8 cellular contexts compared by ENCODE assay signal in the genomic region with DNA sequence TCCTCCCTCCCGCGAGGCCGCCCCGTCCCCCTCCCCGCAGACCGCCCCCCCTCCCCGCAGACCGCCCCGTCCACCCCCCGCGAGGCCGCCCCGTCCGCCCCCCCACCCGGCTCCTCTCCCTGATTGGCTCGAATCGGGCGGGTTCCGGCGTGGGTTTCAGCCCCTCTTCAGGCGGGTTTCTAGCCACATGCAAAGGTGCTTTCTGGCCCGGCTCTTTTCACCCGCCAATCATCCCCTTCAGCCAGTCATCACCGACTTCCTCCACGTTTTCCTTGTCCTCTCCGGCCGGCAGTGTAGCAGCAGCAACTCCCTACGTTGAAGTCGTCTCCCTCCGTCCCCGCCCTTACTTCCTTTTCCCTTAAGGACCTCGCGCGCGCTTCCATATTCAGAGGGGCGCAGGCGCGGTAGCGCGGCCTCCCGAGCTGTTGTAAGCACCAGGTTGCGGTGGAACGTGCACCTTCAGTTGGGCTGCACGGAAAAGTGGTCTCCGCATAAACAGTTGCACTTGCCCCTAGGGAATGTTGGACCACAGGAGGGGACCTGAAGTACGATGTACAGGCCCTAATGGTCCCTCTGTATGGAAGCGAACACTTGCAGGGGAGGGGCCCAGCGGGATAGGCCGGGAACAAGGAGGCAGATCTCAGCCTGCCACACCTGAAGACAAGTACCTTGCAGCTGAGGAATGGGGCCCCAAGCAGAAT. TPM values are rescaled to one million over a fixed set of nuclear protein-coding genes. Genes with fewer than 3 reads are reported as not detected.
DNase-seq lines count a peak whose midpoint lies in the region; ATAC-seq lines count a peak whose summit lies in the region.

No MANE protein-coding gene starts in this region.

- H3K4me1 Mint-ChIP-seq in activated naive CD4-positive, alpha-beta T cell treated with anti-CD3 and anti-CD28 coated beads, Interleukin-2, amount 50 U/mL, for 24 hours = peaks cover 26% of the 10 kb centered on the region

- H3K36me3 ChIP-seq in SK-N-MC (ENCODE audit: insufficient read depth, low read length) = no peaks in the 10 kb centered on the region

- peak overlapping the region; percentile 98 for H3K4me3 Mint-ChIP-seq in activated naive CD4-positive, alpha-beta T cell treated with anti-CD3 and anti-CD28 coated beads, Interleukin-2, amount 50 U/mL, for 24 hours

- H3K27me3 Mint-ChIP-seq in activated naive CD4-positive, alpha-beta T cell treated with anti-CD3 and anti-CD28 coated beads, Interleukin-2, amount 50 U/mL, for 24 hours = no peaks in the 10 kb centered on the region

- peak; percentile 88 for ATAC-seq in HG02588 (IDR thresholded peaks at IDR 0.05; ENCODE audit: unreplicated experiment)

- H3K27ac ChIP-seq in SK-N-MC = peak overlapping the region; percentile 77
- peak overlapping the region; percentile 74 for H3K27ac ChIP-seq in temporal lobe (ENCODE audit: low read depth, low read length)

- H3K36me3 Mint-ChIP-seq in activated naive CD4-positive, alpha-beta T cell treated with anti-CD3 and anti-CD28 coated beads, Interleukin-2, amount 50 U/mL, for 24 hours = peaks cover 3% of the 10 kb centered on the region

- H3K9me3 Mint-ChIP-seq in activated naive CD4-positive, alpha-beta T cell treated with anti-CD3 and anti-CD28 coated beads, Interleukin-2, amount 50 U/mL, for 24 hours = no peaks in the 10 kb centered on the region

- peak; percentile 97 for DNase-seq in NCI-H1048 (lab: John Stamatoyannopoulos, UW)
- DNase-seq in SK-N-MC (ENCODE audit: low read depth, low spot score) = peak; percentile 94
- DNase-seq in glomerular endothelial cell (ENCODE audit: extremely low read depth, low read depth, low spot score) = peak; percentile 91
- peak; percentile 98 for DNase-seq in occipital lobe (lab: John Stamatoyannopoulos, UW)

- H3K4me3 ChIP-seq in GM08714 (ENCODE audit: low read length) (peak overlapping the region; percentile 74; the same call in 1 of the 2 replicates), SK-N-MC (peak overlapping the region; percentile 98)

- H3K9me3 ChIP-seq in SK-N-MC (ENCODE audit: low read depth, low read length) = 0 out of 2 replicates have a peak, but pooled peaks cover 2% of the 10 kb centered on the region

- H3K9ac ChIP-seq in SK-N-MC (ENCODE audit: insufficient read length) = peak overlapping the region; percentile 59

- H3K27ac Mint-ChIP-seq in activated naive CD4-positive, alpha-beta T cell treated with anti-CD3 and anti-CD28 coated beads, Interleukin-2, amount 50 U/mL, for 24 hours = peak overlapping the region; percentile 99

RNA-seq across cellular contexts. Expression of a gene that starts 44.6 kb away (rescaled TPM):
- 0.05 and 0.06 TPM in 2 replicates for total RNA-seq in glomerular endothelial cell
- total RNA-seq in occipital lobe = 1.4 TPM
- 0.98 TPM for total RNA-seq in temporal lobe

RNA-seq across cellular contexts. Expression of a gene that starts 49.4 kb away (rescaled TPM):
- total RNA-seq in glomerular endothelial cell (34.1 and 43.3 TPM in 2 replicates), occipital lobe (27.9 TPM), temporal lobe (28.0 TPM)

Comparison
In these comparisons a context has a peak if more than half of its experiments do, and no peak if none do; other contexts are left out.
1. Peak in every context shown above with its lines: DNase-seq, ATAC-seq, H3K4me3 ChIP-seq and H3K27ac ChIP-seq.